ENCODE assay signal across 27 cellular contexts in genomic region chr15:71348597-71348996, GRCh38.
"Had no signal": no experiment of that assay in that cellular context is flagged by ENCODE, and none has a peak within 500 bp of the region (broad histone marks: within the 10 kb centered on the region; RNA-seq: fewer than 3 reads in every experiment).

No MANE protein-coding gene starts in this region.

- H3K4me3 ChIP-seq: coronary artery, heart left ventricle, left lung, lower lobe of right lung, psoas muscle, spleen, testis, tibial nerve, upper lobe of right lung had no signal

- H3K27ac ChIP-seq: coronary artery, left lung, lower lobe of right lung, parathyroid adenoma, psoas muscle, spleen, testis, tibial nerve, upper lobe of right lung had no signal

- H2AFZ ChIP-seq: parathyroid adenoma had no signal

- H3K9me3 ChIP-seq: heart left ventricle, left lung, lower lobe of right lung, psoas muscle, spleen, testis, tibial nerve, upper lobe of right lung had no signal

- H3K27ac Mint-ChIP-seq: endodermal cell; memory B cell; naive B cell; nephron; stimulated activated memory B cell treated with anti-CD40 and anti-IgM and Interleukin-4, amounts not matched to agents 10 μg/mL and 1 μg/mL and 100 μg/mL, for 72 hours; stimulated activated naive CD8-positive, alpha-beta T cell treated with anti-CD3 and anti-CD28 coated beads, Interleukin-15, Interleukin-2, amounts not matched to agents 100 ng/mL and 50 ng/mL, for 24 hours had no signal

- H3K79me2 ChIP-seq: parathyroid adenoma had no signal

- H3K9ac ChIP-seq: parathyroid adenoma had no signal

- H3K4me3 Mint-ChIP-seq: endodermal cell; memory B cell; naive B cell; nephron; stimulated activated memory B cell treated with anti-CD40 and anti-IgM and Interleukin-4, amounts not matched to agents 10 μg/mL and 1 μg/mL and 100 μg/mL, for 72 hours; stimulated activated naive CD8-positive, alpha-beta T cell treated with anti-CD3 and anti-CD28 coated beads, Interleukin-15, Interleukin-2, amounts not matched to agents 100 ng/mL and 50 ng/mL, for 24 hours had no signal

- DNase-seq: effector CD4-positive, alpha-beta T cell; endodermal cell; foreskin melanocyte; heart left ventricle; left lung; lower lobe of right lung; midbrain; naive B cell; occipital lobe; psoas muscle; retina; spleen; stimulated activated CD4-positive, alpha-beta T cell treated with anti-CD3 and anti-CD28 coated beads, Interleukin-15, amount 100 ng/mL, for 24 hours; stimulated activated CD4-positive, alpha-beta T cell treated with anti-CD3 and anti-CD28 coated beads, Interleukin-1b, Interleukin-23, amount 100 ng/mL, for 48 hours; stimulated activated CD4-positive, alpha-beta T cell treated with anti-CD3 and anti-CD28 coated beads, Interleukin-4, amount 100 ng/mL, for 24 hours; testis; upper lobe of right lung had no signal

- H3K27me3 ChIP-seq: heart left ventricle, left lung, testis, tibial nerve, upper lobe of right lung had no signal

- H3K9me3 Mint-ChIP-seq: endodermal cell; nephron; stimulated activated memory B cell treated with anti-CD40 and anti-IgM and Interleukin-4, amounts not matched to agents 10 μg/mL and 1 μg/mL and 100 μg/mL, for 72 hours; stimulated activated naive CD8-positive, alpha-beta T cell treated with anti-CD3 and anti-CD28 coated beads, Interleukin-15, Interleukin-2, amounts not matched to agents 100 ng/mL and 50 ng/mL, for 24 hours had no signal

- H3K4me1 Mint-ChIP-seq: endodermal cell; naive B cell; stimulated activated memory B cell treated with anti-CD40 and anti-IgM and Interleukin-4, amounts not matched to agents 10 μg/mL and 1 μg/mL and 100 μg/mL, for 72 hours had no signal

- H3K36me3 Mint-ChIP-seq: memory B cell; naive B cell; stimulated activated memory B cell treated with anti-CD40 and anti-IgM and Interleukin-4, amounts not matched to agents 10 μg/mL and 1 μg/mL and 100 μg/mL, for 72 hours had no signal

- H3K36me3 ChIP-seq: heart left ventricle, left lung, lower lobe of right lung, spleen, tibial nerve, upper lobe of right lung had no signal

- FAIRE-seq: endothelial cell of umbilical vein, islet of Langerhans had no signal

- ATAC-seq: heart left ventricle; left lung; lower lobe of right lung; psoas muscle; sciatic nerve; stimulated activated memory B cell treated with anti-CD40 and anti-IgM and Interleukin-4, amounts not matched to agents 10 μg/mL and 1 μg/mL and 100 μg/mL, for 72 hours; upper lobe of right lung had no signal

- H3K4me1 ChIP-seq: left lung, lower lobe of right lung, parathyroid adenoma, psoas muscle, spleen, tibial nerve, upper lobe of right lung had no signal
